Comparison of ENCODE assay signal across 8 cellular contexts in the genomic region with DNA sequence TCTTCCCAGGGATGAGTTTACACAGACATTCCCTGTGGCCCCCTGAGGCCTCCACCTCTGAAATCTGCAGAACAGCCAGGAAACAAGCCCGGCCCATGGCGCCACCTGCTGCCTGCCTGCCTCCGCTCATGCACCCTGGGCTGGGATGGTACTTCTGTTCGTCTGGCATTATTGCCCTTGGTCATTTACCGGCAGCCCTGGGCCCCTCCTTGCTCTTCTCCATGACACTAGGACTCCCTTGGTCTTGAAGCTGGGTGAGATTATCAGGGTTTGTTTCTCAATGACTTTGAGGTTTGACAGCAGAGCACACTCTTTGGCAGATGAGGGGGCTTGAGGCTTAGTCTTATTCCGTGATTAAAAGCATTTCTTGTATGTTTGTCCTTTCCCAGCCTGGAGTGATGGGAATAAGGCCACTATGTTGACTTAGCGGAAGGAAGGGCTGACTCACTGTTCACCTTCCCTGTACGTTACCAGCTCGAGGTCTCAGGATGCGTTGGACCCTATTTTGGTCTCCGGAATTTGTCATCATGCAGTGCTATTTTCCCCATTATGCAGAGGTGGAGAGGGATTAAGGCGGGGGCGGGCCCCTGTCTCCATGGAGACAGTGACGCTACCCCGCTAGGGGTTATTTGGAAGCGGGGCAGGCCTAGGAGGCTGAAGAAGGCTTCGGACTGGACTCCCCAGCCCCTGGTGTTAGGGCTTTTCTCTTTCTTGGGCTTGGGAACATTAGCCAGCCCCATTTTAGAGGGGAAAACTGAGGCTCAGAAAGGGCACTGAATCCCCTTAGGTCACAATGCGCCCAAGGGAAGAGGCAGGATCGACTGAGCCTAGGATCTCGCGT. TPM values are rescaled to one million over a fixed set of nuclear protein-coding genes. Genes with fewer than 3 reads are reported as not detected.
DNase-seq lines count a peak whose midpoint lies in the region; ATAC-seq, FAIRE-seq and TF ChIP-seq lines count a peak whose summit lies in the region.

No MANE protein-coding gene starts in this region.

- peaks cover 0 to 17% of the 10 kb centered on the region in 2 donors for H3K36me3 ChIP-seq in left lung

- DNase-seq in A549 (ENCODE audit: low read depth in 1 of 2, low spot score in 1 of 2) (peak; percentile 79 to 86), NCI-H345 treated with DMSO at 0.1 percent for 48 hours (lab: John Stamatoyannopoulos, UW; ENCODE audit: unreplicated experiment) (peak; percentile 61), left lung (peak; percentile 68 to 88)
- peak; percentile 83 for DNase-seq in activated CD4-positive, alpha-beta T cell treated with anti-CD3 and anti-CD28 coated beads for 48 hours
- peak; percentile 74 to 75 for DNase-seq in stimulated activated CD4-positive, alpha-beta T cell treated with anti-CD3 and anti-CD28 coated beads, Interleukin-2, amount 100 ng/mL, for 24 hours

- FAIRE-seq in A549 (lab: Jason Lieb, UNC) = no peak

- peaks cover 41% of the 10 kb centered on the region for H3K4me1 Mint-ChIP-seq in dendritic cell treated with granulocyte-macrophage colony-stimulating factor and Interleukin-4, amounts not matched to agents 40 ng/mL and 50 ng/mL, for 4 days (ENCODE audit: low read depth)

- intact Hi-C loops in dendritic cell treated with granulocyte-macrophage colony-stimulating factor and Interleukin-4, amounts not matched to agents 40 ng/mL and 50 ng/mL, for 4 days (cut with micrococcal nuclease) = loop anchor here (2.0 kb wide), 1 partner anchor 46 kb away; no protein-coding TSS in a partner anchor
- intact Hi-C loops in left lung (cut with DNase I) = no loop called here

- H3K4me2 ChIP-seq in A549 = peak overlapping the region; percentile 96

- H3K4me1 ChIP-seq in A549 = peaks cover 19% of the 10 kb centered on the region; the same call in 2 of the 3 replicates
- peaks cover 8 to 41% of the 10 kb centered on the region in 2 donors for H3K4me1 ChIP-seq in left lung

- POLR2A ChIA-PET in A549 (lab: Yijun Ruan, JAX) = interaction anchor here (0.9 to 1.6 kb wide), 4 partner anchors 81 to 251 kb away, joined by 3 to 7 read pairs (median 5); a partner anchor contains a TSS

- TF ChIP-seq POLR2A in A549 (IDR thresholded peaks at IDR 0.05; ENCODE audit: low read length) = no peak

- TF ChIP-seq RAD21 in A549 (conservative IDR thresholded peaks at IDR 0.05 in 1 of 2, IDR thresholded peaks at IDR 0.05 in 1 of 2) = peak; percentile 64 to 81

- no peak for TF ChIP-seq EP300 in A549 (IDR thresholded peaks at IDR 0.05)

- H3K27me3 Mint-ChIP-seq in dendritic cell treated with granulocyte-macrophage colony-stimulating factor and Interleukin-4, amounts not matched to agents 40 ng/mL and 50 ng/mL, for 4 days = no peaks in the 10 kb centered on the region

- TF ChIP-seq CTCF in A549 (IDR thresholded peaks at IDR 0.05) = peak; percentile 58
- TF ChIP-seq CTCF in left lung (IDR thresholded peaks at IDR 0.05) = peak; percentile 46 to 53

- 3% methylated on average over 21 of the region's 21 CpGs for WGBS in A549 (ENCODE audit: missing lambda C conversion rate)

- peak overlapping the region; percentile 88 for H3K4me3 Mint-ChIP-seq in dendritic cell treated with granulocyte-macrophage colony-stimulating factor and Interleukin-4, amounts not matched to agents 40 ng/mL and 50 ng/mL, for 4 days

- CTCF ChIA-PET in A549 (lab: Yijun Ruan, JAX) = interaction anchor here (0.5 to 2.5 kb wide), 19 partner anchors 9 to 303 kb away, joined by 3 to 15 read pairs (median 4); a partner anchor contains a TSS

- peak overlapping the region; percentile 92 for H3K4me3 ChIP-seq in A549
- H3K4me3 ChIP-seq in left lung = peak overlapping the region; percentile 84 to 92

- ATAC-seq in A549 = peak; percentile 78 to 88
- ATAC-seq in GM18520 (IDR thresholded peaks at IDR 0.05; ENCODE audit: unreplicated experiment) = peak; percentile 15
- peak; percentile 26 for ATAC-seq in HG03103 (IDR thresholded peaks at IDR 0.05; ENCODE audit: low read depth, unreplicated experiment)
- peak; percentile 76 for ATAC-seq in left lung

- peak overlapping the region; percentile 92 for H3K27ac Mint-ChIP-seq in dendritic cell treated with granulocyte-macrophage colony-stimulating factor and Interleukin-4, amounts not matched to agents 40 ng/mL and 50 ng/mL, for 4 days

- H3K9me3 ChIP-seq in A549 (no peaks in the 10 kb centered on the region), left lung (no peaks in the 10 kb centered on the region)

- H3K27me3 ChIP-seq in left lung = no peaks in the 10 kb centered on the region

- H3K27ac ChIP-seq in A549 (peak overlapping the region; percentile 73 to 94), left lung (peak overlapping the region; percentile 86 to 95)

- no peaks in the 10 kb centered on the region for H3K9me3 Mint-ChIP-seq in dendritic cell treated with granulocyte-macrophage colony-stimulating factor and Interleukin-4, amounts not matched to agents 40 ng/mL and 50 ng/mL, for 4 days

- H3K36me3 Mint-ChIP-seq in dendritic cell treated with granulocyte-macrophage colony-stimulating factor and Interleukin-4, amounts not matched to agents 40 ng/mL and 50 ng/mL, for 4 days (ENCODE audit: low read depth) = peaks cover 16% of the 10 kb centered on the region

TF ChIP-seq in A549, 52 proteins besides CTCF, POLR2A, EP300 and RAD21 (continues in another document):
- TF ChIP-seq KDM1A (IDR thresholded peaks at IDR 0.05; ENCODE audit: low read depth) (peak; percentile 55; the same call in 1 of the 2 replicates), FOSB (CRISPR knock-in tag; IDR thresholded peaks at IDR 0.05) (no peak), HOXB5 (CRISPR knock-in tag; IDR thresholded peaks at IDR 0.05) (no peak), HOXB13 (CRISPR knock-in tag; IDR thresholded peaks at IDR 0.05; ENCODE audit: low read depth) (no peak), TP53 (CRISPR knock-in tag; IDR thresholded peaks at IDR 0.05) (no peak), RCOR1 (IDR thresholded peaks at IDR 0.05; ENCODE audit: low read depth, low read length) (no peak), CBX8 (IDR thresholded peaks at IDR 0.05) (no peak), HDAC2 (IDR thresholded peaks at IDR 0.05) (no peak), GATA3 (IDR thresholded peaks at IDR 0.05; ENCODE audit: borderline replicate concordance) (no peak), BHLHE40 (IDR thresholded peaks at IDR 0.05; ENCODE audit: low read depth, low read length) (no peak), NR3C1 (IDR thresholded peaks at IDR 0.05) (no peak), FOSL2 (IDR thresholded peaks at IDR 0.05) (no peak), FOSL2 (CRISPR knock-in tag; IDR thresholded peaks at IDR 0.05) (peak; percentile 34), CHD4 (IDR thresholded peaks at IDR 0.05; ENCODE audit: borderline replicate concordance) (no peak), PHF8 (IDR thresholded peaks at IDR 0.05; ENCODE audit: borderline replicate concordance, low read depth) (no peak; the same call in 1 of the 2 replicates)
- TF ChIP-seq, protein P1, sequence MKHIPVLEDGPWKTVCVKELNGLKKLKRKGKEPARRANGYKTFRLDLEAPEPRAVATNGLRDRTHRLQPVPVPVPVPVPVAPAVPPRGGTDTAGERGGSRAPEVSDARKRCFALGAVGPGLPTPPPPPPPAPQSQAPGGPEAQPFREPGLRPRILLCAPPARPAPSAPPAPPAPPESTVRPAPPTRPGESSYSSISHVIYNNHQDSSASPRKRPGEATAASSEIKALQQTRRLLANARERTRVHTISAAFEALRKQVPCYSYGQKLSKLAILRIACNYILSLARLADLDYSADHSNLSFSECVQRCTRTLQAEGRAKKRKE (CRISPR knock-in tag; IDR thresholded peaks at IDR 0.05; ENCODE audit: low read depth) = no peak
- TF ChIP-seq, protein P2, sequence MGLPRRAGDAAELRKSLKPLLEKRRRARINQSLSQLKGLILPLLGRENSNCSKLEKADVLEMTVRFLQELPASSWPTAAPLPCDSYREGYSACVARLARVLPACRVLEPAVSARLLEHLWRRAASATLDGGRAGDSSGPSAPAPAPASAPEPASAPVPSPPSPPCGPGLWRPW (IDR thresholded peaks at IDR 0.05) = no peak
- TF ChIP-seq, protein P3, sequence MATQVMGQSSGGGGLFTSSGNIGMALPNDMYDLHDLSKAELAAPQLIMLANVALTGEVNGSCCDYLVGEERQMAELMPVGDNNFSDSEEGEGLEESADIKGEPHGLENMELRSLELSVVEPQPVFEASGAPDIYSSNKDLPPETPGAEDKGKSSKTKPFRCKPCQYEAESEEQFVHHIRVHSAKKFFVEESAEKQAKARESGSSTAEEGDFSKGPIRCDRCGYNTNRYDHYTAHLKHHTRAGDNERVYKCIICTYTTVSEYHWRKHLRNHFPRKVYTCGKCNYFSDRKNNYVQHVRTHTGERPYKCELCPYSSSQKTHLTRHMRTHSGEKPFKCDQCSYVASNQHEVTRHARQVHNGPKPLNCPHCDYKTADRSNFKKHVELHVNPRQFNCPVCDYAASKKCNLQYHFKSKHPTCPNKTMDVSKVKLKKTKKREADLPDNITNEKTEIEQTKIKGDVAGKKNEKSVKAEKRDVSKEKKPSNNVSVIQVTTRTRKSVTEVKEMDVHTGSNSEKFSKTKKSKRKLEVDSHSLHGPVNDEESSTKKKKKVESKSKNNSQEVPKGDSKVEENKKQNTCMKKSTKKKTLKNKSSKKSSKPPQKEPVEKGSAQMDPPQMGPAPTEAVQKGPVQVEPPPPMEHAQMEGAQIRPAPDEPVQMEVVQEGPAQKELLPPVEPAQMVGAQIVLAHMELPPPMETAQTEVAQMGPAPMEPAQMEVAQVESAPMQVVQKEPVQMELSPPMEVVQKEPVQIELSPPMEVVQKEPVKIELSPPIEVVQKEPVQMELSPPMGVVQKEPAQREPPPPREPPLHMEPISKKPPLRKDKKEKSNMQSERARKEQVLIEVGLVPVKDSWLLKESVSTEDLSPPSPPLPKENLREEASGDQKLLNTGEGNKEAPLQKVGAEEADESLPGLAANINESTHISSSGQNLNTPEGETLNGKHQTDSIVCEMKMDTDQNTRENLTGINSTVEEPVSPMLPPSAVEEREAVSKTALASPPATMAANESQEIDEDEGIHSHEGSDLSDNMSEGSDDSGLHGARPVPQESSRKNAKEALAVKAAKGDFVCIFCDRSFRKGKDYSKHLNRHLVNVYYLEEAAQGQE (IDR thresholded peaks at IDR 0.05) = no peak

RNA-seq across cellular contexts. Expression of a gene that starts 0.7 kb away (rescaled TPM):
- polyA plus RNA-seq in A549 (2011; rRNA removed) = 21.5 and 27.3 TPM in 2 replicates
- polyA plus RNA-seq in A549 (2012; cell fraction: cytosol; rRNA removed) = 25.0 and 27.9 TPM in 2 replicates
- polyA plus RNA-seq in A549 (2012; cell fraction: nucleus; rRNA removed) = 30.6 and 40.0 TPM in 2 replicates
- polyA plus RNA-seq in A549 (2017; fragmentation: RNase III; extraction: RNeasy Plus Mini Kit Qiagen cat#74134 plus additional on column Dnase treatment) = 27.1 to 33.1 TPM (median 31.5 TPM) in 3 replicates
- polyA minus RNA-seq in A549 (2011; rRNA and poly(A)+ RNA removed) = 25.6 and 27.6 TPM in 2 replicates
- 10 to 100 TPM; 34.1 to 36.5 TPM for total RNA-seq in left lung

RNA-seq across cellular contexts. Expression of a gene that starts 58.6 kb away (rescaled TPM):
- polyA plus RNA-seq in A549 (2011; rRNA removed) (24.9 and 32.7 TPM in 2 replicates), A549 (2017; fragmentation: RNase III; extraction: RNeasy Plus Mini Kit Qiagen cat#74134 plus additional on column Dnase treatment) (17.4 to 22.5 TPM (median 19.3 TPM) in 3 replicates)
- 16.3 and 19.7 TPM in 2 replicates for polyA plus RNA-seq in A549 (2012; cell fraction: cytosol; rRNA removed)
- polyA plus RNA-seq in A549 (2012; cell fraction: nucleus; rRNA removed) = 222 and 235 TPM in 2 replicates
- 18.9 and 26.1 TPM in 2 replicates for polyA minus RNA-seq in A549 (2011; rRNA and poly(A)+ RNA removed)
- total RNA-seq in left lung = 10 to 100 TPM; 30.3 to 45.8 TPM

Comparison
In these comparisons a context has a peak if more than half of its experiments do, and no peak if none do; other contexts are left out.
1. Peak in every context shown above with its lines: DNase-seq, ATAC-seq, H3K4me3 ChIP-seq and H3K27ac ChIP-seq.
2. ATAC-seq: peak in every context shown above with its lines; median percentile 83 in A549; 76 in left lung; 26 in HG03103; 15 in GM18520.